20 cellular contexts compared by ENCODE assay signal in genomic region chr22:29116397-29117123, GRCh38. TPM values are rescaled to one million over a fixed set of nuclear protein-coding genes. Genes with fewer than 3 reads are reported as not detected.
DNase-seq lines count a peak whose midpoint lies in the region; ATAC-seq and TF ChIP-seq lines count a peak whose summit lies in the region.
"Had no signal": no experiment of that assay in that cellular context is flagged by ENCODE, and none has a peak within 500 bp of the region (broad histone marks: within the 10 kb centered on the region; RNA-seq: fewer than 3 reads in every experiment).

No MANE protein-coding gene starts in this region.

- ATAC-seq in T-helper 17 cell, result no peak

- no peak overlapping the region for H3K27ac ChIP-seq in caudate nucleus (ENCODE audit: low read depth, low read length)
- H3K27ac ChIP-seq: esophagus muscularis mucosa had no signal

- H3K27me3 Mint-ChIP-seq in T-helper 2 cell treated with Interferon-gamma antibody and Interleukin-4, amounts not matched to agents 5 μg/mL and 100 μg/mL, for 36 hours (ENCODE audit: low read depth), result peaks cover 39% of the 10 kb centered on the region
- peaks cover 49% of the 10 kb centered on the region for H3K27me3 Mint-ChIP-seq in T-helper 17 cell
- H3K27me3 Mint-ChIP-seq in progenitor cell of endocrine pancreas, result peaks cover 4% of the 10 kb centered on the region

- DNase-seq in H4 (ENCODE audit: low spot score) (peak; percentile 86), M059J (ENCODE audit: low read depth) (peak; percentile 43), iris pigment epithelial cell (ENCODE audit: low read depth) (peak; percentile 69), T-helper 17 cell (no peak), progenitor cell of endocrine pancreas (ENCODE audit: low spot score, unreplicated experiment) (no peak), caudate nucleus (lab: John Stamatoyannopoulos, UW) (no peak)
- peak; percentile 8 for DNase-seq in T-helper 2 cell treated with Interferon-gamma antibody and Interleukin-4, amounts not matched to agents 5 μg/mL and 100 μg/mL, for 36 hours (ENCODE audit: low spot score)
- DNase-seq: activated CD4-positive, alpha-beta T cell treated with anti-CD3 and anti-CD28 coated beads, Interleukin-2, amount 50 U/mL, for 1 hour; activated naive CD4-positive, alpha-beta T cell; effector memory CD4-positive, alpha-beta T cell; KG1; NCI-H1092 treated with DMSO at 0.1 percent for 48 hours; SHP77 treated with DMSO at 0.1 percent for 48 hours; stimulated activated CD4-positive, alpha-beta T cell treated with anti-CD3 and anti-CD28 coated beads, Interleukin-4, amount 100 ng/mL, for 1 hour; T-helper 1 cell; upper lobe of left lung had no signal

- H3K9me3 ChIP-seq in T-helper 17 cell (ENCODE audit: control insufficient read depth, low read length, poor library complexity, severe bottlenecking), result no peaks in the 10 kb centered on the region
- H3K9me3 ChIP-seq: esophagus muscularis mucosa, upper lobe of left lung had no signal

- H3K27ac Mint-ChIP-seq in T-helper 2 cell treated with Interferon-gamma antibody and Interleukin-4, amounts not matched to agents 5 μg/mL and 100 μg/mL, for 36 hours, result no peak overlapping the region
- H3K27ac Mint-ChIP-seq in T-helper 17 cell (no peak overlapping the region), progenitor cell of endocrine pancreas (no peak overlapping the region)
- H3K27ac Mint-ChIP-seq: naive thymus-derived CD8-positive, alpha-beta T cell had no signal

- H3K4me3 Mint-ChIP-seq in T-helper 2 cell treated with Interferon-gamma antibody and Interleukin-4, amounts not matched to agents 5 μg/mL and 100 μg/mL, for 36 hours, result no peak overlapping the region
- H3K4me3 Mint-ChIP-seq in T-helper 17 cell (no peak overlapping the region), progenitor cell of endocrine pancreas (ENCODE audit: low read depth) (no peak overlapping the region)
- H3K4me3 Mint-ChIP-seq: naive thymus-derived CD8-positive, alpha-beta T cell had no signal

- H3K36me3 Mint-ChIP-seq in T-helper 2 cell treated with Interferon-gamma antibody and Interleukin-4, amounts not matched to agents 5 μg/mL and 100 μg/mL, for 36 hours (ENCODE audit: low read depth), result peaks cover 7% of the 10 kb centered on the region
- H3K36me3 Mint-ChIP-seq in T-helper 17 cell (ENCODE audit: low read depth) (peaks cover 10% of the 10 kb centered on the region), progenitor cell of endocrine pancreas (ENCODE audit: insufficient read depth) (peaks cover 6% of the 10 kb centered on the region)

- peaks cover 7% of the 10 kb centered on the region for H3K4me1 Mint-ChIP-seq in T-helper 2 cell treated with Interferon-gamma antibody and Interleukin-4, amounts not matched to agents 5 μg/mL and 100 μg/mL, for 36 hours (ENCODE audit: low read depth)
- H3K4me1 Mint-ChIP-seq in T-helper 17 cell, result no peaks in the 10 kb centered on the region
- H3K4me1 Mint-ChIP-seq in progenitor cell of endocrine pancreas (ENCODE audit: low read depth), result peaks cover 20% of the 10 kb centered on the region

- TF ChIP-seq CTCF in progenitor cell of endocrine pancreas (IDR thresholded peaks at IDR 0.05; ENCODE audit: unreplicated experiment), result no peak

- H3K9me3 Mint-ChIP-seq in T-helper 2 cell treated with Interferon-gamma antibody and Interleukin-4, amounts not matched to agents 5 μg/mL and 100 μg/mL, for 36 hours, result peaks cover 26% of the 10 kb centered on the region
- peaks cover 7% of the 10 kb centered on the region for H3K9me3 Mint-ChIP-seq in progenitor cell of endocrine pancreas (ENCODE audit: low read depth)

RNA-seq across cellular contexts. Expression of gene KREMEN1, which starts 43.7 kb away (rescaled TPM):
- total RNA-seq in H4 (2014; rRNA removed; shearing (Covaris generic)), result 2.6 and 3.9 TPM in 2 replicates
- 3.7 and 6.8 TPM in 2 replicates for total RNA-seq in M059J (2014; rRNA removed; shearing (Covaris generic))
- total RNA-seq in T-helper 17 cell, result under 1 TPM; 0.15 to 0.26 TPM
- total RNA-seq in progenitor cell of endocrine pancreas, result 10.5 and 11.5 TPM in 2 replicates
- total RNA-seq: naive thymus-derived CD8-positive, alpha-beta T cell had no signal

RNA-seq across cellular contexts. Expression of gene C22orf31, which starts 54.9 kb away (rescaled TPM):
- total RNA-seq in H4 (2014; rRNA removed; shearing (Covaris generic)), result not detected in 2 replicates
- total RNA-seq in M059J (2014; rRNA removed; shearing (Covaris generic)), result not detected in 2 replicates
- total RNA-seq in T-helper 17 cell, result not detected
- total RNA-seq in progenitor cell of endocrine pancreas, result not detected in 2 replicates
- total RNA-seq: cerebellum; esophagus muscularis mucosa; glomerular endothelial cell; naive thymus-derived CD8-positive, alpha-beta T cell; upper lobe of left lung had no signal

Comparison
In these comparisons a context has a peak if more than half of its experiments do, and no peak if none do; other contexts are left out.
1. DNase-seq: peak in H4 (single experiment), M059J (single experiment), T-helper 2 cell treated with Interferon-gamma antibody and Interleukin-4, amounts not matched to agents 5 μg/mL and 100 μg/mL, for 36 hours (single experiment) and iris pigment epithelial cell (single experiment); none in T-helper 17 cell (0 of 3), progenitor cell of endocrine pancreas (single experiment) and caudate nucleus (0 of 61).